Comparison of ENCODE assay signal across 15 cellular contexts in genomic region chr17:13888043-13888442, GRCh38.
DNase-seq lines count a peak whose midpoint lies in the region; ATAC-seq and TF ChIP-seq lines count a peak whose summit lies in the region.
"Had no signal": no experiment of that assay in that cellular context is flagged by ENCODE, and none has a peak within 500 bp of the region (broad histone marks: within the 10 kb centered on the region; RNA-seq: fewer than 3 reads in every experiment).

No MANE protein-coding gene starts in this region.

- H3K79me2 ChIP-seq in SK-N-SH (ENCODE audit: insufficient read depth) = no peaks in the 10 kb centered on the region

- no peaks in the 10 kb centered on the region for H3K36me3 ChIP-seq in SK-N-SH (replicated peaks in 1 of 2; ENCODE audit: control insufficient read depth in 1 of 2, insufficient read depth in 2 of 2, low read length in 1 of 2)
- no peaks in the 10 kb centered on the region for H3K36me3 ChIP-seq in SJCRH30
- H3K36me3 ChIP-seq in heart left ventricle = no peaks in the 10 kb centered on the region
- H3K36me3 ChIP-seq in testis (ENCODE audit: low read depth, missing control alignments) = no peaks in the 10 kb centered on the region
- H3K36me3 ChIP-seq in MG63 = no peaks in the 10 kb centered on the region
- H3K36me3 ChIP-seq: tibial artery had no signal

- no peak overlapping the region for H3K27ac Mint-ChIP-seq in progenitor cell of endocrine pancreas
- H3K27ac Mint-ChIP-seq: activated T-helper 2 cell treated with anti-CD3 and anti-CD28 coated beads, Interferon-gamma antibody, Interleukin-2, Interleukin-4, amounts not matched to agents 10 μg/mL and 5 μg/mL and 100 μg/mL, durations not matched to agents 14 hours and 24 hours and 36 hours; effector memory CD8-positive, alpha-beta T cell had no signal

- H3K9me3 ChIP-seq in SK-N-SH (0 out of 2 replicates have a peak, but pooled peaks cover 4% of the 10 kb centered on the region), SJCRH30 (replicated peaks) (no peaks in the 10 kb centered on the region), heart left ventricle (peaks cover 0 to 5% (median 0%) of the 10 kb centered on the region in 12 donors), testis (no peaks in the 10 kb centered on the region), MG63 (no peaks in the 10 kb centered on the region)
- H3K9me3 ChIP-seq: body of pancreas, tibial artery had no signal

- H3K4me3 ChIP-seq in SK-N-SH (ENCODE audit: low read depth in 2 of 2, low read length in 1 of 2) (no peak overlapping the region), SJCRH30 (no peak overlapping the region), heart left ventricle (no peak overlapping the region), testis (no peak overlapping the region), MG63 (no peak overlapping the region)
- H3K4me3 ChIP-seq: body of pancreas, tibial artery had no signal

- no peaks in the 10 kb centered on the region for H3K9me2 ChIP-seq in SK-N-SH

- H3K27me3 ChIP-seq in SK-N-SH (ENCODE audit: insufficient read depth) (no peaks in the 10 kb centered on the region), SJCRH30 (no peaks in the 10 kb centered on the region), heart left ventricle (no peaks in the 10 kb centered on the region), testis (no peaks in the 10 kb centered on the region), MG63 (no peaks in the 10 kb centered on the region)
- H3K27me3 ChIP-seq: body of pancreas, tibial artery had no signal

- no peak for TF ChIP-seq CTCF in SK-N-SH (IDR thresholded peaks at IDR 0.05)
- TF ChIP-seq CTCF in heart left ventricle (IDR thresholded peaks at IDR 0.05) = no peak
- TF ChIP-seq CTCF in testis (IDR thresholded peaks at IDR 0.05) = no peak
- TF ChIP-seq CTCF in progenitor cell of endocrine pancreas (IDR thresholded peaks at IDR 0.05; ENCODE audit: unreplicated experiment) = no peak

- POLR2A ChIA-PET in SK-N-SH (lab: Yijun Ruan, JAX) = no interaction called here

- peaks cover 17% of the 10 kb centered on the region for H3K4me1 Mint-ChIP-seq in progenitor cell of endocrine pancreas (ENCODE audit: low read depth)

- no peak for TF ChIP-seq EP300 in SK-N-SH (IDR thresholded peaks at IDR 0.05; ENCODE audit: borderline replicate concordance in 1 of 2, low read depth in 1 of 2, low read length in 1 of 2)

- H3K9ac ChIP-seq in SK-N-SH = no peak overlapping the region

- H3K27me3 Mint-ChIP-seq in progenitor cell of endocrine pancreas = no peaks in the 10 kb centered on the region
- H3K27me3 Mint-ChIP-seq: effector memory CD8-positive, alpha-beta T cell had no signal

- peaks cover under 1% of the 10 kb centered on the region for H3K36me3 Mint-ChIP-seq in progenitor cell of endocrine pancreas (ENCODE audit: insufficient read depth)

- H3K4me1 ChIP-seq in SK-N-SH (ENCODE audit: control insufficient read depth in 1 of 2, insufficient read depth in 2 of 2, low read depth in 1 of 2, low read length in 1 of 2) = no peaks in the 10 kb centered on the region
- H3K4me1 ChIP-seq in SJCRH30 = no peaks in the 10 kb centered on the region
- H3K4me1 ChIP-seq in heart left ventricle = peaks cover 0 to 14% (median 0%) of the 10 kb centered on the region in 12 donors
- no peaks in the 10 kb centered on the region for H3K4me1 ChIP-seq in testis
- H3K4me1 ChIP-seq: body of pancreas, tibial artery had no signal

- no peak overlapping the region for H3K4me3 Mint-ChIP-seq in progenitor cell of endocrine pancreas (ENCODE audit: low read depth)
- H3K4me3 Mint-ChIP-seq: effector memory CD8-positive, alpha-beta T cell had no signal

- TF ChIP-seq POLR2A in heart left ventricle (IDR thresholded peaks at IDR 0.05) (no peak), testis (IDR thresholded peaks at IDR 0.05) (no peak)

- DNase-seq in SK-N-SH = peak; percentile 25
- peak; percentile 81 to 93 for DNase-seq in SJCRH30
- DNase-seq in heart left ventricle = peak in 4 of 5 donors; percentile 26 to 42 (median 32)
- peak; percentile 23 for DNase-seq in testis
- DNase-seq in MG63 = no peak
- no peak for DNase-seq in progenitor cell of endocrine pancreas (ENCODE audit: low spot score, unreplicated experiment)
- DNase-seq: activated CD4-positive, alpha-beta T cell treated with anti-CD3 and anti-CD28 coated beads, Interleukin-2, amount 50 U/mL, for 48 hours; effector memory CD8-positive, alpha-beta T cell; NCI-H526 treated with DMSO at 0.1 percent for 48 hours; SIG-M5 had no signal

- H3K27ac ChIP-seq in SK-N-SH (ENCODE audit: low read depth in 2 of 2, low read length in 1 of 2) (no peak overlapping the region), SJCRH30 (no peak overlapping the region), heart left ventricle (no peak overlapping the region), testis (no peak overlapping the region)
- H3K27ac ChIP-seq: body of pancreas, tibial artery had no signal

- no peak overlapping the region for H2AFZ ChIP-seq in SK-N-SH (ENCODE audit: low read depth)

- 20% methylated on average over 2 of the region's 2 CpGs for WGBS in SK-N-SH (ENCODE audit: low lambda C conversion rate)
- 33 to 46% (median 44%) methylated on average over 2 of the region's 2 CpGs for WGBS in heart left ventricle, 4 donors
- 58% methylated on average over 2 of the region's 2 CpGs for WGBS in testis, 2 donors

- peaks cover 4% of the 10 kb centered on the region for H3K9me3 Mint-ChIP-seq in progenitor cell of endocrine pancreas (ENCODE audit: low read depth)
- H3K9me3 Mint-ChIP-seq: activated T-helper 2 cell treated with anti-CD3 and anti-CD28 coated beads, Interferon-gamma antibody, Interleukin-2, Interleukin-4, amounts not matched to agents 10 μg/mL and 5 μg/mL and 100 μg/mL, durations not matched to agents 14 hours and 24 hours and 36 hours; effector memory CD8-positive, alpha-beta T cell had no signal

- intact Hi-C loops in heart left ventricle (cut with DNase I) = loop anchor here in 3 of 10 donors (5.0 to 10.0 kb wide), 4 partner anchors 93 to 179 kb away; partner anchors contain the start of gene COX10 (in 1 of the 3)
- intact Hi-C loops in testis (cut with DNase I; ENCODE audit: low total_unique reads) = no loop called here

- ATAC-seq in SK-N-SH treated with all-trans-retinoic acid at 6 μM for 48 hours = no peak
- ATAC-seq in heart left ventricle = no peak
- ATAC-seq in HG03469 (IDR thresholded peaks at IDR 0.05; ENCODE audit: unreplicated experiment) = no peak
- ATAC-seq: body of pancreas; effector memory CD8-positive, alpha-beta T cell had no signal

- TF ChIP-seq RAD21 in SK-N-SH (IDR thresholded peaks at IDR 0.05; ENCODE audit: low read length) = no peak

- no peaks in the 10 kb centered on the region for H3F3A ChIP-seq in SK-N-SH (replicated peaks; ENCODE audit: insufficient read depth)

- no peak overlapping the region for H3K4me2 ChIP-seq in SK-N-SH

- H4K20me1 ChIP-seq in SK-N-SH (ENCODE audit: insufficient read depth) = no peaks in the 10 kb centered on the region

- CTCF ChIA-PET in SK-N-SH (lab: Yijun Ruan, JAX) = interaction anchor here (1.3 kb wide), 1 partner anchor 100 kb away, joined by 3 read pairs; no protein-coding TSS in a partner anchor

TF ChIP-seq in SK-N-SH, 30 proteins besides CTCF, POLR2A, EP300 and RAD21 (continues in another document):
- peak; percentile 79 for TF ChIP-seq NFIC (IDR thresholded peaks at IDR 0.05; ENCODE audit: borderline replicate concordance)
- TF ChIP-seq, protein P1, sequence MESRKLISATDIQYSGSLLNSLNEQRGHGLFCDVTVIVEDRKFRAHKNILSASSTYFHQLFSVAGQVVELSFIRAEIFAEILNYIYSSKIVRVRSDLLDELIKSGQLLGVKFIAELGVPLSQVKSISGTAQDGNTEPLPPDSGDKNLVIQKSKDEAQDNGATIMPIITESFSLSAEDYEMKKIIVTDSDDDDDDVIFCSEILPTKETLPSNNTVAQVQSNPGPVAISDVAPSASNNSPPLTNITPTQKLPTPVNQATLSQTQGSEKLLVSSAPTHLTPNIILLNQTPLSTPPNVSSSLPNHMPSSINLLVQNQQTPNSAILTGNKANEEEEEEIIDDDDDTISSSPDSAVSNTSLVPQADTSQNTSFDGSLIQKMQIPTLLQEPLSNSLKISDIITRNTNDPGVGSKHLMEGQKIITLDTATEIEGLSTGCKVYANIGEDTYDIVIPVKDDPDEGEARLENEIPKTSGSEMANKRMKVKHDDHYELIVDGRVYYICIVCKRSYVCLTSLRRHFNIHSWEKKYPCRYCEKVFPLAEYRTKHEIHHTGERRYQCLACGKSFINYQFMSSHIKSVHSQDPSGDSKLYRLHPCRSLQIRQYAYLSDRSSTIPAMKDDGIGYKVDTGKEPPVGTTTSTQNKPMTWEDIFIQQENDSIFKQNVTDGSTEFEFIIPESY (IDR thresholded peaks at IDR 0.05; ENCODE audit: borderline replicate concordance, low read depth) = no peak

TF ChIP-seq in SK-N-SH treated with all-trans-retinoic acid at 6 μM for 48 hours, 23 proteins besides CTCF, POLR2A, EP300 and RAD21 (continues in another document):
- TF ChIP-seq ZNF565 (CRISPR knock-in tag; conservative IDR thresholded peaks at IDR 0.05; ENCODE audit: low read depth) (no peak), BACH2 (CRISPR knock-in tag; IDR thresholded peaks at IDR 0.05; ENCODE audit: borderline replicate concordance) (no peak), CSDC2 (CRISPR knock-in tag; IDR thresholded peaks at IDR 0.05) (no peak), ZNF8 (CRISPR knock-in tag; IDR thresholded peaks at IDR 0.05) (no peak)
- TF ChIP-seq, protein P2, sequence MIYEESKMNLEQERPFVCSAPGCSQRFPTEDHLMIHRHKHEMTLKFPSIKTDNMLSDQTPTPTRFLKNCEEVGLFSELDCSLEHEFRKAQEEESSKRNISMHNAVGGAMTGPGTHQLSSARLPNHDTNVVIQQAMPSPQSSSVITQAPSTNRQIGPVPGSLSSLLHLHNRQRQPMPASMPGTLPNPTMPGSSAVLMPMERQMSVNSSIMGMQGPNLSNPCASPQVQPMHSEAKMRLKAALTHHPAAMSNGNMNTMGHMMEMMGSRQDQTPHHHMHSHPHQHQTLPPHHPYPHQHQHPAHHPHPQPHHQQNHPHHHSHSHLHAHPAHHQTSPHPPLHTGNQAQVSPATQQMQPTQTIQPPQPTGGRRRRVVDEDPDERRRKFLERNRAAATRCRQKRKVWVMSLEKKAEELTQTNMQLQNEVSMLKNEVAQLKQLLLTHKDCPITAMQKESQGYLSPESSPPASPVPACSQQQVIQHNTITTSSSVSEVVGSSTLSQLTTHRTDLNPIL (CRISPR knock-in tag; IDR thresholded peaks at IDR 0.05; ENCODE audit: low read depth) = no peak

Comparison
In these comparisons a context has a peak if more than half of its experiments do, and no peak if none do; other contexts are left out.
1. DNase-seq: peak in SK-N-SH (single experiment), SJCRH30 (2 of 2), heart left ventricle (4 of 5) and testis (single experiment); none in MG63 (single experiment) and progenitor cell of endocrine pancreas (single experiment).